1 cellular context compared by ENCODE assay signal in the genomic region with DNA sequence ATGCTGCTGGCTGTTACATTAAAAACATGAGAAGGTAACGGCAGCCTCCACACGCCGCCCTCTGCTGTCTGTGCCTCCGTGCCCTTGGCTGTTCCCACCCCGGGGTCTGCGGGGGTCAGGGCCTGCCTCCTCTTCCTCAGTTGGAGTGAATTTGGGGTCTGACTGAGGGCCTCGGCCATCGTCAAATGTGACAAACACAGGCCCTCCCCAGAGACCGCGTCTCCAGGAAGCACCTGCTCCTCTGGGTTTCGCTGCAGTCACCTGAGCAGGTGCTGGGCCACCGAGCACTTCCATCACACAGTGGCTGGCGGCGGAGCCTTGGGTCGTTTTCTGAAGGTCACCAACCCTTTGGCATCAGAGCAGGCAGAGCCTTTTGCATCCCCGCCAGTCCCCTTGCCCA.
TF ChIP-seq lines count a peak whose summit lies in the region.

No MANE protein-coding gene starts in this region.

TF ChIP-seq in H1, 55 proteins besides CTCF, POLR2A, EP300 and RAD21 (continued from another document):
- TF ChIP-seq CHD7 (IDR thresholded peaks at IDR 0.05; ENCODE audit: insufficient replicate concordance, low read length) = no peak
- no peak for TF ChIP-seq FOSL1 (IDR thresholded peaks at IDR 0.05; ENCODE audit: insufficient read depth, low read depth, low read length)
- TF ChIP-seq RBBP5 (IDR thresholded peaks at IDR 0.05; ENCODE audit: borderline replicate concordance, low read depth, low read length) = no peak
- no peak for TF ChIP-seq YY1 (IDR thresholded peaks at IDR 0.05; ENCODE audit: low read depth, low read length)
- no peak for TF ChIP-seq NRF1 (IDR thresholded peaks at IDR 0.05; ENCODE audit: low read depth, low read length)
- no peak for TF ChIP-seq POU5F1 (IDR thresholded peaks at IDR 0.05; ENCODE audit: low read depth, low read length)
- TF ChIP-seq NANOG (IDR thresholded peaks at IDR 0.05; ENCODE audit: insufficient read depth, low read depth, low read length, poor library complexity, severe bottlenecking) = no peak
- TF ChIP-seq CBX5 (IDR thresholded peaks at IDR 0.05; ENCODE audit: low read depth, low read length) = no peak
- no peak for TF ChIP-seq KDM5A (IDR thresholded peaks at IDR 0.05; ENCODE audit: low read length)
- TF ChIP-seq HDAC2 (IDR thresholded peaks at IDR 0.05; ENCODE audit: borderline replicate concordance in 1 of 2, low read depth in 2 of 2, low read length in 2 of 2) = no peak
- TF ChIP-seq RXRA (IDR thresholded peaks at IDR 0.05; ENCODE audit: insufficient read depth, low read depth, low read length) = no peak
- no peak for TF ChIP-seq PHF8 (conservative IDR thresholded peaks at IDR 0.05; ENCODE audit: low read depth, low read length)
- TF ChIP-seq EZH2 (IDR thresholded peaks at IDR 0.05; ENCODE audit: low read depth, low read length, severe bottlenecking) = no peak
- TF ChIP-seq ZNF274 (IDR thresholded peaks at IDR 0.05; ENCODE audit: borderline replicate concordance, extremely low read depth, low read length) = no peak
- no peak for TF ChIP-seq CBX8 (IDR thresholded peaks at IDR 0.05; ENCODE audit: borderline replicate concordance, low read depth, low read length)
- no peak for TF ChIP-seq EGR1 (IDR thresholded peaks at IDR 0.05; ENCODE audit: borderline replicate concordance, low read depth, low read length)
- TF ChIP-seq KDM1A (IDR thresholded peaks at IDR 0.05; ENCODE audit: borderline replicate concordance, low read length) = no peak
- TF ChIP-seq, protein P1, sequence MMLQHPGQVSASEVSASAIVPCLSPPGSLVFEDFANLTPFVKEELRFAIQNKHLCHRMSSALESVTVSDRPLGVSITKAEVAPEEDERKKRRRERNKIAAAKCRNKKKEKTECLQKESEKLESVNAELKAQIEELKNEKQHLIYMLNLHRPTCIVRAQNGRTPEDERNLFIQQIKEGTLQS (IDR thresholded peaks at IDR 0.05; ENCODE audit: insufficient read depth, low read depth, low read length) = no peak
- TF ChIP-seq TEAD4 (IDR thresholded peaks at IDR 0.05; ENCODE audit: low read depth, low read length) = no peak
